ENCODE assay signal across 1 cellular context in the genomic region with DNA sequence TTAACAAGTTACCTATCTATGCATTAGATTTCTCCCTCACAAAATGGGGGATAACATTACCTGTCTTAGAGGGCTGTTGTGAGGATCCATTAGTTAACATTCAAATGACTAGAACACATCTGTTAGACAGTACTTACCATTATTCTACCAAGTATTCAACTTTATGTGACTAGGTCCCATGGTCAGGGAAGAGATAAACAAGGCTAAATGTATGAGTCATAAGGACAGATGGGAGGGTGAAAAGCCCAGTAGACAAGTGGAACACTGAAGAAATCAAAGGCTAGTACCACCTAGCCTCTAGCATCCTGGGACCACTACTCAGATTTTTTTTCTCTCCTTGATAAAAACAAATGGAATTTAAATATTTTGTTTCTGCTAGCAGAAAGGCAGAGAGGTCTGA.
TF ChIP-seq lines count a peak whose summit lies in the region.

No MANE protein-coding gene starts in this region.

TF ChIP-seq in GM12878, 131 proteins besides CTCF, POLR2A, EP300 and RAD21:
- TF ChIP-seq ZBED1 (IDR thresholded peaks at IDR 0.05; ENCODE audit: borderline replicate concordance) (no peak), HDGF (IDR thresholded peaks at IDR 0.05) (no peak), KAT2A (conservative IDR thresholded peaks at IDR 0.05; ENCODE audit: control insufficient read depth, low read depth, low read length) (no peak), PML (IDR thresholded peaks at IDR 0.05; ENCODE audit: low read length) (no peak), NFXL1 (IDR thresholded peaks at IDR 0.05; ENCODE audit: borderline replicate concordance) (no peak), IRF3 (IDR thresholded peaks at IDR 0.05) (no peak), BCL11A (IDR thresholded peaks at IDR 0.05; ENCODE audit: low read depth, low read length) (no peak), IKZF2 (IDR thresholded peaks at IDR 0.05) (no peak), SIX5 (IDR thresholded peaks at IDR 0.05; ENCODE audit: low read depth, low read length, severe bottlenecking) (no peak), TCF12 (IDR thresholded peaks at IDR 0.05; ENCODE audit: low read depth, low read length) (no peak), E2F4 (IDR thresholded peaks at IDR 0.05; ENCODE audit: low read depth, low read length) (no peak), STAT1 (conservative IDR thresholded peaks at IDR 0.05) (no peak), EGR1 (IDR thresholded peaks at IDR 0.05; ENCODE audit: borderline replicate concordance in 1 of 2, low read depth in 2 of 2, low read length in 2 of 2) (no peak), BMI1 (IDR thresholded peaks at IDR 0.05; ENCODE audit: borderline replicate concordance) (no peak), BRCA1 (IDR thresholded peaks at IDR 0.05; ENCODE audit: low read depth, low read length) (no peak), MLLT1 (IDR thresholded peaks at IDR 0.05) (no peak), HDAC2 (IDR thresholded peaks at IDR 0.05) (no peak), KDM1A (IDR thresholded peaks at IDR 0.05; ENCODE audit: borderline replicate concordance) (no peak)
- TF ChIP-seq, protein P1, sequence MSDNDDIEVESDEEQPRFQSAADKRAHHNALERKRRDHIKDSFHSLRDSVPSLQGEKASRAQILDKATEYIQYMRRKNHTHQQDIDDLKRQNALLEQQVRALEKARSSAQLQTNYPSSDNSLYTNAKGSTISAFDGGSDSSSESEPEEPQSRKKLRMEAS (IDR thresholded peaks at IDR 0.05; ENCODE audit: low read depth, low read length), result no peak
- TF ChIP-seq, protein P2, sequence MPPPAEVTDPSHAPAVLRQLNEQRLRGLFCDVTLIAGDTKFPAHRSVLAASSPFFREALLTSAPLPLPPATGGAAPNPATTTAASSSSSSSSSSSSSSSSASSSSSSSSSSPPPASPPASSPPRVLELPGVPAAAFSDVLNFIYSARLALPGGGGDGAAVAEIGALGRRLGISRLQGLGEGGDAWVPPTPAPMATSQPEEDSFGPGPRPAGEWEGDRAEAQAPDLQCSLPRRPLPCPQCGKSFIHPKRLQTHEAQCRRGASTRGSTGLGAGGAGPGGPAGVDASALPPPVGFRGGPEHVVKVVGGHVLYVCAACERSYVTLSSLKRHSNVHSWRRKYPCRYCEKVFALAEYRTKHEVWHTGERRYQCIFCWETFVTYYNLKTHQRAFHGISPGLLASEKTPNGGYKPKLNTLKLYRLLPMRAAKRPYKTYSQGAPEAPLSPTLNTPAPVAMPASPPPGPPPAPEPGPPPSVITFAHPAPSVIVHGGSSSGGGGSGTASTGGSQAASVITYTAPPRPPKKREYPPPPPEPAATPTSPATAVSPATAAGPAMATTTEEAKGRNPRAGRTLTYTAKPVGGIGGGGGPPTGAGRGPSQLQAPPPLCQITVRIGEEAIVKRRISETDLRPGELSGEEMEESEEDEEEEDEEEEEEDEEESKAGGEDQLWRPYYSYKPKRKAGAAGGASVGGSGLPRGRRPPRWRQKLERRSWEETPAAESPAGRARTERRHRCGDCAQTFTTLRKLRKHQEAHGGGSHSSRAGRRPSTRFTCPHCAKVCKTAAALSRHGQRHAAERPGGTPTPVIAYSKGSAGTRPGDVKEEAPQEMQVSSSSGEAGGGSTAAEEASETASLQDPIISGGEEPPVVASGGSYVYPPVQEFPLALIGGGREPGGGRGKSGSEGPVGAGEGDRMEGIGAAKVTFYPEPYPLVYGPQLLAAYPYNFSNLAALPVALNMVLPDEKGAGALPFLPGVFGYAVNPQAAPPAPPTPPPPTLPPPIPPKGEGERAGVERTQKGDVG (CRISPR knock-in tag; IDR thresholded peaks at IDR 0.05), result no peak
